Comparison of ENCODE assay signal across 8 cellular contexts in the genomic region with DNA sequence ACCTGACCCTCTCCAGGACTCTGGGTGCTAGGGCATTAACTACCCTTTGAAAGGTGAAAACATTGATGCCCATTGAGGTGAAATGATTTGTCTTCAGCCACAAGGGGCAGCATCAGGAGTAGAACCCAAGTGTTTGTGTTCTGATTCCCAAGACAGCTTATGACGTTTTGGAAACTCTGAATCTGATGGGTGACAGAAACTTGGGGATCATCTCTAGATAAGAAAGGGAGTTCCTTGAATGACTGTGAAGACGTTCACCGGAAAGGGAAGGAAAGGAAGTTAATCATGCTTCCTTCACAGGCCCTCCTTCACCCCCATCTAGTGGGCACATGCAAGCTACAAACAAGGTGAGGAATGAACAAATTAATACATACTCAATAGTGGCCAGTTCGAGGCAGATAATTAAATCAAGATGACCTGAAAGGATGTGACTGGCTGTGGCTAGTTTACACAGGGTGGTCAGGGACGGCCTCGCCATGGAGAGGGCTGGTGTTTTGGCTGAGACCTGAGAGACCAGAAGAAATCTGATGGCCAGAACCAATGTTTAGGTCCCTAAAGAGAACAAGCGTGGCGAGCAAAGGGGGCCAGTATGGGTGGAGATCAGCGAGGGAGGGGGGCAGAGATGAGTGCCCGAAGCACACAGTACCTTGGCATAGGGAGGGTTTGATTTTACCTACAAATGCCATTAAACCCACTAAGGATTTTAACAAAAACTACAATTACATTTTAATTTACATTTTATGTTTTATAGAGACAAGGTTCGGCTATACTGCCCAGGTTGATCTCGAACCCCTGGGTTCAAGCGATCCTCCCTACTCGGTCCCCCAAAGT.
A peak's percentile ranks its signal among the peaks of the same experiment; 100 is the strongest.
DNase-seq lines count a peak whose midpoint lies in the region; ATAC-seq lines count a peak whose summit lies in the region.

No MANE protein-coding gene starts in this region.

- peaks cover 12% of the 10 kb centered on the region for H3K27me3 ChIP-seq in iPS-18a (ENCODE audit: control insufficient read depth, insufficient read depth, low read length)

- peak overlapping the region; percentile 82 for H3K9ac ChIP-seq in iPS-18a (ENCODE audit: low read length)

- no peaks in the 10 kb centered on the region for H3K9me3 ChIP-seq in iPS-18a (ENCODE audit: control insufficient read depth, low read depth, low read length)

- peak; percentile 64 for DNase-seq in DMS 273 (lab: John Stamatoyannopoulos, UW; ENCODE audit: unreplicated experiment)
- peak; percentile 30 for DNase-seq in HK-2 (ENCODE audit: unreplicated experiment)
- peak; percentile 40 for DNase-seq in SKM-1 treated with dmso at 0.1 percent for 144 hours (lab: John Stamatoyannopoulos, UW; ENCODE audit: unreplicated experiment)
- DNase-seq in NCI-H446 treated with DMSO at 0.1 percent for 48 hours (lab: John Stamatoyannopoulos, UW): no peak

- ATAC-seq in HG03342 (IDR thresholded peaks at IDR 0.05; ENCODE audit: unreplicated experiment): no peak

- H3K36me3 ChIP-seq in iPS-18a (ENCODE audit: control insufficient read depth, low read depth, low read length): no peaks in the 10 kb centered on the region

- peak overlapping the region; percentile 80 for H3K4me3 ChIP-seq in iPS-18a (ENCODE audit: low read length)
- H3K4me3 ChIP-seq in skin epidermis: peak overlapping the region; percentile 70 to 89 (median 80)

- H3K27ac ChIP-seq in angular gyrus (ENCODE audit: low read depth, low read length): peak overlapping the region; percentile 65
- no peak overlapping the region for H3K27ac ChIP-seq in iPS-18a (ENCODE audit: low read length)
- H3K27ac ChIP-seq in skin epidermis: peak overlapping the region in 20 of 21 experiments; percentile 74 to 95 (median 88)

- H3K4me1 ChIP-seq in iPS-18a (ENCODE audit: control insufficient read depth, low read depth, low read length): peaks cover 7% of the 10 kb centered on the region
